3 cellular contexts compared by ENCODE assay signal in the genomic region with DNA sequence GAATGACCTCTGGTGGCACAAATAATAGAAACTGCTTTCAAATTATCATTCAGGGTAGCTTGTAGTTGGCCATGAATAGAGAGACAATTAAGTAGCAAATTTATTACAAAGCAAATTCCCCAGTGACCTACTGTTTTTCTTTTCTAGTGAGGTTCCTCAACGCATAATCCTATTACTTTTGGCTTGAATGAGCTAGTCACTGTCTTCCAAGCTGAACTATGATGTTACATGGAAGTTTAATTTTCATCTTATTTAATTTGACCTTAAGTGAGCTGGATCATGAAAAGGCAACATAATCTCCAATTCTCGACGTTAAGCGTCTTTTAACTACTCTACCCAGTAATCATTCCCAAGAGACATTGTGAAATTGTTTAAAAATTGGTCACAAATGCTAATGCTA.
"Had no signal": no experiment of that assay in that cellular context is flagged by ENCODE, and none has a peak within 500 bp of the region (broad histone marks: within the 10 kb centered on the region; RNA-seq: fewer than 3 reads in every experiment).

No MANE protein-coding gene starts in this region.

- H3K4me3 ChIP-seq: GM12878 had no signal

- DNase-seq: GDM1, GF-D8 had no signal

- ATAC-seq: GM12878 had no signal
